In the genomic region with DNA sequence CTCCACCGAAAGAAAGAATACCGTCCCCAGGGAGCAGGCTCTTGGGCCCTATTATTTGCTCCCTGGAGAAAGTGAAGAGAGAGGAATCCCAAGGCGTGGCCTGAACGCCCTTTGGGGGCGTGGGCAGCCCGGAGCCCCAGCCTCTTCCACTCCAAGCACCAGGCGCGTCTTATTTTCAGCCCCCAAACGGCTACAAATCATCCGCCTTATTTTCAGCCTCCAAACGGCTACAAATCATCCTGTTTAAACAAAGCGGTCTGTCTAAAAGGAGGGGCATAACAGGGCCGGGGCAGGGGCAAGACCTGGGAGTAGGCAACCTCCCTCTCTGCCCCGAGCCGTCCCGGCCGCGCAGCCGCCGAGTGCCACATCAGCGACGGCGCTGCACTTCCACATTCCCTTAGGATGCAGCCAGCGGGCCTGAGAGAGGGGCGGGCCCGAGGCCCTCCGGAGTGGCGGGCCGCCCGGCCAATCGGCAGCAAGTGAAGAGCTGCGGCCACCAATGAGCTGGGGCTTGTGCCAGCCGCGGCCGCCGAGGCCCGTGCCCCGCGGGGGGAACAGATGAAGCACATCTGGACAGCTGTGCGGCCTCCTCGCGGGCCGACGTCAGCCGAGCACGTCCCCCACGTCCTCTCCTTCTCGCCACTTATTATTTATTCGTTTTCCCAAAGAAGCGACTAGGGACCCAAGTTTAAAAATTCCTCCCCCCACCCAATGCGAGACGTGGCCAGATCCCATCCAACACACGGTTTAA, we compare ENCODE assay signal across 1 cellular context.
A peak's percentile ranks its signal among the peaks of the same experiment; 100 is the strongest.
TF ChIP-seq lines count a peak whose summit lies in the region.

A gene with protein sequence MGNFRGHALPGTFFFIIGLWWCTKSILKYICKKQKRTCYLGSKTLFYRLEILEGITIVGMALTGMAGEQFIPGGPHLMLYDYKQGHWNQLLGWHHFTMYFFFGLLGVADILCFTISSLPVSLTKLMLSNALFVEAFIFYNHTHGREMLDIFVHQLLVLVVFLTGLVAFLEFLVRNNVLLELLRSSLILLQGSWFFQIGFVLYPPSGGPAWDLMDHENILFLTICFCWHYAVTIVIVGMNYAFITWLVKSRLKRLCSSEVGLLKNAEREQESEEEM (plus strand): TSS at position 561 of the 751 bp plus-strand sequence. CDS start 62,593 bp downstream, outside the sequence.

TF ChIP-seq in HepG2, 621 proteins besides CTCF, POLR2A, EP300 and RAD21 (continued from another document and continues in another):
- peak; percentile 74; the same call in 1 of the 2 replicates for TF ChIP-seq ZNF292 (CRISPR knock-in tag; IDR thresholded peaks at IDR 0.05; ENCODE audit: borderline replicate concordance, low read depth)
- no peak for TF ChIP-seq ZNF83 (CRISPR knock-in tag; IDR thresholded peaks at IDR 0.05; ENCODE audit: borderline replicate concordance)
- peak; percentile 87 for TF ChIP-seq KDM5B (CRISPR knock-in tag; IDR thresholded peaks at IDR 0.05; ENCODE audit: borderline replicate concordance)
- TF ChIP-seq, protein P1, sequence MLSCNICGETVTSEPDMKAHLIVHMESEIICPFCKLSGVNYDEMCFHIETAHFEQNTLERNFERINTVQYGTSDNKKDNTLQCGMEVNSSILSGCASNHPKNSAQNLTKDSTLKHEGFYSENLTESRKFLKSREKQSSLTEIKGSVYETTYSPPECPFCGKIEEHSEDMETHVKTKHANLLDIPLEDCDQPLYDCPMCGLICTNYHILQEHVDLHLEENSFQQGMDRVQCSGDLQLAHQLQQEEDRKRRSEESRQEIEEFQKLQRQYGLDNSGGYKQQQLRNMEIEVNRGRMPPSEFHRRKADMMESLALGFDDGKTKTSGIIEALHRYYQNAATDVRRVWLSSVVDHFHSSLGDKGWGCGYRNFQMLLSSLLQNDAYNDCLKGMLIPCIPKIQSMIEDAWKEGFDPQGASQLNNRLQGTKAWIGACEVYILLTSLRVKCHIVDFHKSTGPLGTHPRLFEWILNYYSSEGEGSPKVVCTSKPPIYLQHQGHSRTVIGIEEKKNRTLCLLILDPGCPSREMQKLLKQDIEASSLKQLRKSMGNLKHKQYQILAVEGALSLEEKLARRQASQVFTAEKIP (CRISPR knock-in tag; IDR thresholded peaks at IDR 0.05; ENCODE audit: borderline replicate concordance), result no peak
- TF ChIP-seq ZNF230 (CRISPR knock-in tag; IDR thresholded peaks at IDR 0.05), result peak; percentile 76
- TF ChIP-seq ZNF101 (CRISPR knock-in tag; IDR thresholded peaks at IDR 0.05; ENCODE audit: borderline replicate concordance, low read depth), result peak; percentile 41; the same call in 1 of the 2 replicates
- TF ChIP-seq ZNF687 (CRISPR knock-in tag; IDR thresholded peaks at IDR 0.05), result peak; percentile 97
- peak; percentile 75; the same call in 1 of the 2 replicates for TF ChIP-seq ZNF768 (CRISPR knock-in tag; IDR thresholded peaks at IDR 0.05)
- 0 out of 2 replicates have a peak, but pooled peaks have one; percentile 62 for TF ChIP-seq MTF1 (CRISPR knock-in tag; IDR thresholded peaks at IDR 0.05)
- peak; percentile 43 for TF ChIP-seq ZHX2 (IDR thresholded peaks at IDR 0.05; ENCODE audit: low read depth)
- TF ChIP-seq ZHX2 (CRISPR knock-in tag; IDR thresholded peaks at IDR 0.05; ENCODE audit: borderline replicate concordance), result peak; percentile 83; the same call in 1 of the 2 replicates
- peak; percentile 75; the same call in 1 of the 2 replicates for TF ChIP-seq SMAD1 (CRISPR knock-in tag; IDR thresholded peaks at IDR 0.05; ENCODE audit: borderline replicate concordance, low read depth)
- peak; percentile 64; the same call in 1 of the 2 replicates for TF ChIP-seq CCDC6 (CRISPR knock-in tag; IDR thresholded peaks at IDR 0.05)
- no peak for TF ChIP-seq CENPT (CRISPR knock-in tag; IDR thresholded peaks at IDR 0.05; ENCODE audit: low read depth)
- peak; percentile 67 for TF ChIP-seq SALL1 (CRISPR knock-in tag; IDR thresholded peaks at IDR 0.05)
- no peak for TF ChIP-seq RAD51 (IDR thresholded peaks at IDR 0.05; ENCODE audit: borderline replicate concordance)
- TF ChIP-seq, protein P2, sequence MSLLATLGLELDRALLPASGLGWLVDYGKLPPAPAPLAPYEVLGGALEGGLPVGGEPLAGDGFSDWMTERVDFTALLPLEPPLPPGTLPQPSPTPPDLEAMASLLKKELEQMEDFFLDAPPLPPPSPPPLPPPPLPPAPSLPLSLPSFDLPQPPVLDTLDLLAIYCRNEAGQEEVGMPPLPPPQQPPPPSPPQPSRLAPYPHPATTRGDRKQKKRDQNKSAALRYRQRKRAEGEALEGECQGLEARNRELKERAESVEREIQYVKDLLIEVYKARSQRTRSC (CRISPR knock-in tag; IDR thresholded peaks at IDR 0.05; ENCODE audit: low read depth), result 0 out of 2 replicates have a peak, but pooled peaks have one; percentile 72
- TF ChIP-seq DBP (CRISPR knock-in tag; IDR thresholded peaks at IDR 0.05; ENCODE audit: not compliant biosample characterization), result peak; percentile 90
- TF ChIP-seq ZFP36L2 (CRISPR knock-in tag; IDR thresholded peaks at IDR 0.05), result no peak
- TF ChIP-seq ZNF513 (CRISPR knock-in tag; conservative IDR thresholded peaks at IDR 0.05), result no peak
- peak; percentile 83; the same call in 1 of the 2 replicates for TF ChIP-seq MEIS1 (CRISPR knock-in tag; IDR thresholded peaks at IDR 0.05; ENCODE audit: borderline replicate concordance)
- no peak for TF ChIP-seq CEBPG (CRISPR knock-in tag; IDR thresholded peaks at IDR 0.05)
- peak; percentile 80; the same call in 1 of the 2 replicates for TF ChIP-seq MTA1 (CRISPR knock-in tag; IDR thresholded peaks at IDR 0.05; ENCODE audit: borderline replicate concordance)
- TF ChIP-seq SAFB2 (CRISPR knock-in tag; IDR thresholded peaks at IDR 0.05; ENCODE audit: borderline replicate concordance, low read depth), result no peak
- TF ChIP-seq NFE2L2 (IDR thresholded peaks at IDR 0.05; ENCODE audit: low read length), result no peak
- TF ChIP-seq, protein P3, sequence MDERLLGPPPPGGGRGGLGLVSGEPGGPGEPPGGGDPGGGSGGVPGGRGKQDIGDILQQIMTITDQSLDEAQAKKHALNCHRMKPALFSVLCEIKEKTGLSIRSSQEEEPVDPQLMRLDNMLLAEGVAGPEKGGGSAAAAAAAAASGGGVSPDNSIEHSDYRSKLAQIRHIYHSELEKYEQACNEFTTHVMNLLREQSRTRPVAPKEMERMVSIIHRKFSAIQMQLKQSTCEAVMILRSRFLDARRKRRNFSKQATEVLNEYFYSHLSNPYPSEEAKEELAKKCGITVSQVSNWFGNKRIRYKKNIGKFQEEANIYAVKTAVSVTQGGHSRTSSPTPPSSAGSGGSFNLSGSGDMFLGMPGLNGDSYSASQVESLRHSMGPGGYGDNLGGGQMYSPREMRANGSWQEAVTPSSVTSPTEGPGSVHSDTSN (CRISPR knock-in tag; IDR thresholded peaks at IDR 0.05), result peak; percentile 99
- TF ChIP-seq MAZ (IDR thresholded peaks at IDR 0.05; ENCODE audit: borderline replicate concordance, low read depth, low read length), result no peak
- TF ChIP-seq MAZ (CRISPR knock-in tag; IDR thresholded peaks at IDR 0.05; ENCODE audit: low read depth), result peak; percentile 67
- TF ChIP-seq HDAC1 (CRISPR knock-in tag; IDR thresholded peaks at IDR 0.05), result peak; percentile 84
- TF ChIP-seq ZNF24 (IDR thresholded peaks at IDR 0.05), result no peak
- no peak for TF ChIP-seq ZNF790 (CRISPR knock-in tag; IDR thresholded peaks at IDR 0.05; ENCODE audit: borderline replicate concordance)
- TF ChIP-seq PRDM4 (CRISPR knock-in tag; IDR thresholded peaks at IDR 0.05; ENCODE audit: borderline replicate concordance), result no peak
- peak; percentile 64; the same call in 1 of the 2 replicates for TF ChIP-seq KLF12 (CRISPR knock-in tag; IDR thresholded peaks at IDR 0.05; ENCODE audit: borderline replicate concordance)
